19 cellular contexts compared by ENCODE assay signal in genomic region chr2:134148843-134149472, GRCh38.
DNase-seq lines count a peak whose midpoint lies in the region; ATAC-seq, FAIRE-seq and TF ChIP-seq lines count a peak whose summit lies in the region.
"Had no signal": no experiment of that assay in that cellular context is flagged by ENCODE, and none has a peak within 500 bp of the region (broad histone marks: within the 10 kb centered on the region; RNA-seq: fewer than 3 reads in every experiment).

No MANE protein-coding gene starts in this region.

- H3K9ac ChIP-seq in HepG2 (ENCODE audit: insufficient read depth, low read depth, low read length) (no peak overlapping the region), neural progenitor cell (no peak overlapping the region)

- H3F3A ChIP-seq in neural progenitor cell (ENCODE audit: low read depth), result peaks cover 18% of the 10 kb centered on the region

- peaks cover 3% of the 10 kb centered on the region for H3K27me3 Mint-ChIP-seq in endothelial cell (ENCODE audit: unreplicated experiment)
- peaks cover 4% of the 10 kb centered on the region for H3K27me3 Mint-ChIP-seq in neural progenitor cell (ENCODE audit: insufficient read depth, low read depth)
- H3K27me3 Mint-ChIP-seq in Caco-2 (ENCODE audit: insufficient read depth, unreplicated experiment), result no peaks in the 10 kb centered on the region
- H3K27me3 Mint-ChIP-seq: activated CD4-positive, alpha-beta T cell treated with anti-CD3 and anti-CD28 coated beads, Interleukin-2, amount 10 ng/mL, durations not matched to agents 24 days and 14 days; activated naive CD4-positive, alpha-beta T cell treated with anti-CD3 and anti-CD28 coated beads, Interleukin-2, amount 50 U/mL, for 24 hours had no signal

- no peak overlapping the region for H3K4me3 ChIP-seq in HepG2 (replicated peaks in 1 of 3; ENCODE audit: insufficient read depth in 1 of 3, low read depth in 2 of 3, low read length in 3 of 3)
- no peak overlapping the region for H3K4me3 ChIP-seq in right lobe of liver
- H3K4me3 ChIP-seq in RWPE2 (ENCODE audit: severe bottlenecking), result no peak overlapping the region
- H3K4me3 ChIP-seq in thymus (ENCODE audit: low read length), result no peak overlapping the region
- no peak overlapping the region for H3K4me3 ChIP-seq in neural progenitor cell
- no peak overlapping the region for H3K4me3 ChIP-seq in Caco-2 (ENCODE audit: low read depth, low read length)
- H3K4me3 ChIP-seq: gastroesophageal sphincter, lower lobe of right lung, prostate gland had no signal

- CTCF ChIA-PET in HepG2 (lab: Yijun Ruan, JAX; ENCODE audit: low intra/inter-chr PET ratio, low total read pairs) (no interaction called here), Caco-2 (lab: Charles Lee) (interaction anchor here (0.9 kb wide), 1 partner anchor 31 kb away, joined by 4 read pairs; no protein-coding TSS in a partner anchor)

- ATAC-seq in HepG2, result no peak
- no peak for ATAC-seq in right lobe of liver
- peak; percentile 61; the same call in 1 of the 3 replicates for ATAC-seq in RWPE2 (ENCODE audit: low read depth)
- ATAC-seq: gastroesophageal sphincter, lower lobe of right lung had no signal

- H3K4me3 Mint-ChIP-seq in endothelial cell (ENCODE audit: unreplicated experiment) (peak overlapping the region; percentile 37), neural progenitor cell (no peak overlapping the region), Caco-2 (ENCODE audit: unreplicated experiment) (no peak overlapping the region)
- H3K4me3 Mint-ChIP-seq: activated CD4-positive, alpha-beta T cell treated with anti-CD3 and anti-CD28 coated beads, Interleukin-2, amount 10 ng/mL, durations not matched to agents 24 days and 14 days; activated naive CD4-positive, alpha-beta T cell treated with anti-CD3 and anti-CD28 coated beads, Interleukin-2, amount 50 U/mL, for 24 hours; nephron had no signal

- WGBS in HepG2 (ENCODE audit: low lambda C conversion rate), result 94% methylated on average over 6 of the region's 6 CpGs
- 94% methylated on average over 2 of the region's 6 CpGs for WGBS in right lobe of liver (ENCODE audit: insufficient coverage, low coverage, low lambda C conversion rate, missing lambda C conversion rate)
- 96% methylated on average over 6 of the region's 6 CpGs for WGBS in thymus

- no peak overlapping the region for H3K27ac ChIP-seq in HepG2 (ENCODE audit: extremely low read length, insufficient read depth, low read length)
- H3K27ac ChIP-seq in right lobe of liver, result no peak overlapping the region
- H3K27ac ChIP-seq in RWPE2 (ENCODE audit: poor library complexity, severe bottlenecking), result peak overlapping the region; percentile 34
- H3K27ac ChIP-seq in thymus (ENCODE audit: low read depth), result peak overlapping the region; percentile 31
- no peak overlapping the region for H3K27ac ChIP-seq in neural progenitor cell
- H3K27ac ChIP-seq: gastroesophageal sphincter, lower lobe of right lung, prostate gland had no signal

- 0 out of 2 replicates have a peak, but pooled peaks cover 6% of the 10 kb centered on the region for H3K4me1 ChIP-seq in HepG2 (ENCODE audit: insufficient read depth, low read length)
- no peaks in the 10 kb centered on the region for H3K4me1 ChIP-seq in right lobe of liver
- H3K4me1 ChIP-seq in RWPE2 (ENCODE audit: insufficient read depth, poor library complexity, severe bottlenecking), result peaks cover 18% of the 10 kb centered on the region
- no peaks in the 10 kb centered on the region for H3K4me1 ChIP-seq in thymus (ENCODE audit: control insufficient read depth, insufficient read depth, low read length)
- H3K4me1 ChIP-seq in neural progenitor cell, result peaks cover 32% of the 10 kb centered on the region
- no peaks in the 10 kb centered on the region for H3K4me1 ChIP-seq in Caco-2
- H3K4me1 ChIP-seq: prostate gland had no signal

- no peaks in the 10 kb centered on the region for H3K9me3 ChIP-seq in HepG2 (ENCODE audit: low read length)
- H3K9me3 ChIP-seq in right lobe of liver, result no peaks in the 10 kb centered on the region
- H3K9me3 ChIP-seq in RWPE2 (ENCODE audit: severe bottlenecking), result no peaks in the 10 kb centered on the region
- H3K9me3 ChIP-seq in thymus (ENCODE audit: control insufficient read depth), result no peaks in the 10 kb centered on the region
- no peaks in the 10 kb centered on the region for H3K9me3 ChIP-seq in neural progenitor cell (ENCODE audit: low read depth)
- no peaks in the 10 kb centered on the region for H3K9me3 ChIP-seq in Caco-2
- H3K9me3 ChIP-seq: gastroesophageal sphincter, lower lobe of right lung, prostate gland had no signal

- POLR2A ChIA-PET in HepG2 (lab: Yijun Ruan, JAX), result no interaction called here
- POLR2A ChIA-PET in Caco-2 (lab: Charles Lee), result no interaction called here

- H3K79me2 ChIP-seq in HepG2 (ENCODE audit: insufficient read depth, low read length) (peaks cover 34% of the 10 kb centered on the region), neural progenitor cell (ENCODE audit: low read depth) (peaks cover 14% of the 10 kb centered on the region)

- no peak overlapping the region for H3K4me2 ChIP-seq in HepG2 (ENCODE audit: low read depth, low read length)
- no peak overlapping the region for H3K4me2 ChIP-seq in neural progenitor cell

- H3K4me1 Mint-ChIP-seq in endothelial cell (ENCODE audit: unreplicated experiment), result peaks cover 58% of the 10 kb centered on the region
- peaks cover 35% of the 10 kb centered on the region for H3K4me1 Mint-ChIP-seq in neural progenitor cell
- no peaks in the 10 kb centered on the region for H3K4me1 Mint-ChIP-seq in Caco-2 (ENCODE audit: low read depth, unreplicated experiment)

- intact Hi-C loops in HepG2 (cut with micrococcal nuclease; ENCODE audit: unreplicated experiment), result no loop called here
- intact Hi-C loops in right lobe of liver (cut with DNase I), result no loop called here
- intact Hi-C loops in Caco-2 (cut with micrococcal nuclease; ENCODE audit: unreplicated experiment), result no loop called here

- peaks cover 10% of the 10 kb centered on the region for H3K36me3 Mint-ChIP-seq in endothelial cell (ENCODE audit: low read depth, unreplicated experiment)
- peaks cover 6% of the 10 kb centered on the region for H3K36me3 Mint-ChIP-seq in neural progenitor cell
- peaks cover 6% of the 10 kb centered on the region for H3K36me3 Mint-ChIP-seq in Caco-2 (ENCODE audit: insufficient read depth, unreplicated experiment)

- BruUV-seq in HepG2 (replicated peaks; lab: Mats Ljungman, UMichigan) (no TSS peak), Caco-2 (replicated peaks; lab: Mats Ljungman, UMichigan) (no TSS peak)

- no peaks in the 10 kb centered on the region for H3K9me3 Mint-ChIP-seq in endothelial cell (ENCODE audit: unreplicated experiment)
- no peaks in the 10 kb centered on the region for H3K9me3 Mint-ChIP-seq in neural progenitor cell
- H3K9me3 Mint-ChIP-seq in Caco-2 (ENCODE audit: unreplicated experiment), result peaks cover 12% of the 10 kb centered on the region
- H3K9me3 Mint-ChIP-seq: activated naive CD4-positive, alpha-beta T cell treated with anti-CD3 and anti-CD28 coated beads, Interleukin-2, amount 50 U/mL, for 24 hours; nephron had no signal

- TF ChIP-seq EP300 in HepG2 (IDR thresholded peaks at IDR 0.05; ENCODE audit: low read depth in 2 of 2, low read length in 2 of 2) (no peak), HepG2 (CRISPR knock-in tag; IDR thresholded peaks at IDR 0.05; ENCODE audit: borderline replicate concordance) (no peak)

- no peaks in the 10 kb centered on the region for H3K27me3 ChIP-seq in HepG2 (ENCODE audit: control insufficient read depth in 1 of 2, insufficient read depth in 2 of 2, low read length in 2 of 2)
- no peaks in the 10 kb centered on the region for H3K27me3 ChIP-seq in right lobe of liver
- H3K27me3 ChIP-seq in RWPE2 (ENCODE audit: insufficient read depth, poor library complexity, severe bottlenecking), result no peaks in the 10 kb centered on the region
- no peaks in the 10 kb centered on the region for H3K27me3 ChIP-seq in thymus (ENCODE audit: control insufficient read depth, insufficient read depth)
- H3K27me3 ChIP-seq in neural progenitor cell, result no peaks in the 10 kb centered on the region
- H3K27me3 ChIP-seq in Caco-2 (replicated peaks; ENCODE audit: control insufficient read depth, insufficient read depth, low read length), result no peaks in the 10 kb centered on the region
- H3K27me3 ChIP-seq: gastroesophageal sphincter had no signal

- TF ChIP-seq CTCF in HepG2 (CRISPR knock-in tag; IDR thresholded peaks at IDR 0.05) (no peak), right lobe of liver (IDR thresholded peaks at IDR 0.05) (no peak), RWPE2 (IDR thresholded peaks at IDR 0.05; ENCODE audit: poor library complexity, severe bottlenecking) (no peak), endothelial cell (IDR thresholded peaks at IDR 0.05; ENCODE audit: unreplicated experiment) (no peak), GM13976 (IDR thresholded peaks at IDR 0.05; ENCODE audit: borderline replicate concordance, control extremely low read depth, extremely low read depth, insufficient read depth, missing control alignments) (no peak), neural progenitor cell (IDR thresholded peaks at IDR 0.05) (no peak), Caco-2 (IDR thresholded peaks at IDR 0.05; ENCODE audit: insufficient read depth in 1 of 2, low read depth in 1 of 2, low read length in 1 of 2, severe bottlenecking in 1 of 2, unreplicated experiment in 1 of 2) (no peak)

- no peak overlapping the region for H3K27ac Mint-ChIP-seq in endothelial cell (ENCODE audit: unreplicated experiment)
- no peak overlapping the region for H3K27ac Mint-ChIP-seq in neural progenitor cell
- no peak overlapping the region for H3K27ac Mint-ChIP-seq in Caco-2 (ENCODE audit: unreplicated experiment)
- H3K27ac Mint-ChIP-seq: activated CD4-positive, alpha-beta T cell treated with anti-CD3 and anti-CD28 coated beads, Interleukin-2, amount 10 ng/mL, durations not matched to agents 24 days and 14 days; nephron had no signal

- peaks cover 10% of the 10 kb centered on the region for H4K20me1 ChIP-seq in HepG2 (ENCODE audit: insufficient read depth, low read length)
- peaks cover 56% of the 10 kb centered on the region for H4K20me1 ChIP-seq in neural progenitor cell (ENCODE audit: low read depth)

- in situ Hi-C loops in HepG2 (cut with HindIII; ENCODE audit: extremely low pct_ligation_motif_present, low pct_unique_long_range_greater_than_20kb), result no loop called here
- in situ Hi-C loops in GM13976 (cut with MboI; ENCODE audit: low sequenced_read_pairs, unreplicated experiment), result no loop called here

- no peak for FAIRE-seq in HepG2 (lab: Jason Lieb, UNC)
- FAIRE-seq: GM18507, RCC 7860 had no signal

- no peak for TF ChIP-seq RAD21 in HepG2 (CRISPR knock-in tag; IDR thresholded peaks at IDR 0.05)

- H2AFZ ChIP-seq in HepG2 (ENCODE audit: low read length) (no peak overlapping the region), neural progenitor cell (replicated peaks) (no peak overlapping the region)

- H3K36me3 ChIP-seq in HepG2 (replicated peaks in 1 of 2; ENCODE audit: control insufficient read depth in 1 of 2, insufficient read depth in 2 of 2, low read length in 2 of 2) (no peaks in the 10 kb centered on the region; a peak in 2 of 5 replicates), right lobe of liver (no peaks in the 10 kb centered on the region), RWPE2 (ENCODE audit: low read depth) (no peaks in the 10 kb centered on the region), thymus (ENCODE audit: control insufficient read depth, insufficient read depth) (peaks cover 10% of the 10 kb centered on the region), neural progenitor cell (no peaks in the 10 kb centered on the region), Caco-2 (ENCODE audit: control insufficient read depth, insufficient read depth, low read length) (no peaks in the 10 kb centered on the region; the same call in 1 of the 2 replicates)
- H3K36me3 ChIP-seq: gastroesophageal sphincter, lower lobe of right lung, prostate gland had no signal

- DNase-seq in HepG2 (ENCODE audit: low spot score) (no peak), right lobe of liver (no peak), RWPE2 (ENCODE audit: low spot score) (no peak), endothelial cell (ENCODE audit: low spot score) (no peak), GM13976 (ENCODE audit: low spot score) (no peak), neural progenitor cell (ENCODE audit: low spot score) (no peak), Caco-2 (no peak)
- DNase-seq: activated CD4-positive, alpha-beta T cell treated with anti-CD3 and anti-CD28 coated beads, Interleukin-2, amount 10 ng/mL, durations not matched to agents 24 days and 14 days; effector CD4-positive, alpha-beta T cell; lower lobe of right lung; NCI-H1436; NCI-H526 had no signal

- TF ChIP-seq POLR2A in HepG2 (IDR thresholded peaks at IDR 0.05; ENCODE audit: insufficient read depth in 1 of 2, low read depth in 2 of 2, low read length in 2 of 2) (no peak), right lobe of liver (IDR thresholded peaks at IDR 0.05) (no peak)

Comparison
In these comparisons a context has a peak if more than half of its experiments do, and no peak if none do; other contexts are left out.
1. H3K27ac ChIP-seq: peak in RWPE2 (single experiment) and thymus (single experiment); none in HepG2 (single experiment), right lobe of liver (0 of 3) and neural progenitor cell (single experiment).